In the genomic region with DNA sequence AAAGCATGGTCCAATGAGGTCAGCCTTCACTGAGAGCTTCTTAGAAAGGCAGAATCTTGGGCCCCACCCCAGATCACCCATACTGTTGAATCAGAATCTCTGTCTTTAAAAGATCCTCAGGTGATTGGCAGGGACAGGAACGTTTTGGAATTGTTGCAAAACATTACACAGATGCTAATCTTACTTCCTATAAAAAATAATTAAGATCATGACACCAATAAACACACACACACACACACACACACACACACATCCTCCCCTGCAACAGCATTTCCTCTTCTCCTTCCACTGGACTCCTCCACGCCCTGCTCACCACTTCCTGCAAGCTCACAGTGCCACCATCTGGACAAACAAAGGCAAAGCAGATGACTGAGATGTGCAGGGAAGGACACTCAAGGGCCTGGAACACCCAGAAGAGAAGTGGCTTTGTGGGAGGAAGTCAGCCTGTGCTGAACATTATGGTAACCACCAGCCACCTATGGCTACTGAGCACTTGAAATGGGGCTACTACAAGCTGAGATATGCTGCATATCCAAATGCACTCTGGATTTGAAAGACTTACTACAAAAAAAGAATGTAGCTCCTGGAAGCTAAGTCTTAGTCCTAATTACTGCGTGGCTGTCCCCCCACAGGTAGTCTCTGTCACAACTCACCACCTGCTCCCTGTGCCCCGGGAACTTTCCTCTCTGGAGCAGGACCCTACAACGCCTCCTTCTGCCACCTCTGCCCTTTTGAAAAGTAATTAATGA, we compare ENCODE assay signal across 8 cellular contexts.
DNase-seq lines count a peak whose midpoint lies in the region; ATAC-seq and TF ChIP-seq lines count a peak whose summit lies in the region.

No MANE protein-coding gene starts in this region.

- no TSS peak for BruUV-seq in HCT116 (replicated peaks; lab: Mats Ljungman, UMichigan)

- 33 to 42% (median 34%) methylated on average over 5 of the region's 5 CpGs for WGBS in ovary, 3 donors
- 38 to 39% methylated on average over 5 of the region's 5 CpGs for WGBS in upper lobe of left lung, 2 donors

- peak; percentile 90 to 92 (median 91) for TF ChIP-seq CTCF in HCT116 (IDR thresholded peaks at IDR 0.05 in 2 of 3, conservative IDR thresholded peaks at IDR 0.05 in 1 of 3; ENCODE audit: borderline replicate concordance in 1 of 3, insufficient read depth in 1 of 3, low read depth in 2 of 3, low read length in 2 of 3)
- peak; percentile 97 for TF ChIP-seq CTCF in foreskin keratinocyte (conservative IDR thresholded peaks at IDR 0.05)
- TF ChIP-seq CTCF in ovary (IDR thresholded peaks at IDR 0.05) = peak; percentile 42 to 78 (median 73)
- TF ChIP-seq CTCF in upper lobe of left lung (IDR thresholded peaks at IDR 0.05) = peak; percentile 77 to 89 (median 82)

- no peaks in the 10 kb centered on the region for H3K79me2 ChIP-seq in HCT116 (ENCODE audit: insufficient read depth, low read length)

- H3K27ac ChIP-seq in HCT116 (ENCODE audit: low read depth, low read length) (no peak overlapping the region), foreskin keratinocyte (no peak overlapping the region), ovary (no peak overlapping the region), upper lobe of left lung (peak overlapping the region in 1 of 4 donors; percentile 32)

- H3K9me3 ChIP-seq in HCT116 (ENCODE audit: control insufficient read depth in 1 of 2, insufficient read depth in 1 of 2, low read depth in 1 of 2, low read length in 2 of 2) = no peaks in the 10 kb centered on the region
- H3K9me3 ChIP-seq in MG63 = no peaks in the 10 kb centered on the region
- H3K9me3 ChIP-seq in ovary = no peaks in the 10 kb centered on the region
- H3K9me3 ChIP-seq in upper lobe of left lung = no peaks in the 10 kb centered on the region

- no peaks in the 10 kb centered on the region for H3K27me3 ChIP-seq in HCT116 (ENCODE audit: insufficient read depth, low read length)
- no peaks in the 10 kb centered on the region for H3K27me3 ChIP-seq in MG63
- H3K27me3 ChIP-seq in foreskin keratinocyte = no peaks in the 10 kb centered on the region
- no peaks in the 10 kb centered on the region for H3K27me3 ChIP-seq in ovary
- H3K27me3 ChIP-seq in upper lobe of left lung = no peaks in the 10 kb centered on the region

- DNase-seq in GM03348 (ENCODE audit: low spot score) (peak; percentile 94), HCT116 (ENCODE audit: low read depth, low spot score) (peak; percentile 85), MG63 (peak; percentile 74), SHP77 (lab: John Stamatoyannopoulos, UW) (peak; percentile 76 to 87), foreskin keratinocyte (peak; percentile 58 to 77), ovary (peak; percentile 68 to 77 (median 74)), upper lobe of left lung (peak; percentile 29 to 90)
- peak; percentile 42 for DNase-seq in activated T-helper 9 cell treated with anti-CD3 and anti-CD28 coated beads, Interleukin-2, amount 50 U/mL, for 16 hours (ENCODE audit: low read depth)

- H3K4me2 ChIP-seq in HCT116 (ENCODE audit: low read length) = peak overlapping the region; percentile 11; the same call in 1 of the 2 replicates

- RAD21 ChIA-PET in HCT116 (lab: Charles Lee; ENCODE audit: low non-redundant PET in 1 of 2, low total read pairs in 2 of 2, uncharacterized antibody in 2 of 2, unreplicated experiment in 2 of 2) = interaction anchor here in 1 of 2 experiments (0.6 kb wide), 2 partner anchors 163 to 164 kb away, joined by 3 read pairs; no protein-coding TSS in a partner anchor

- no peak overlapping the region for H3K9ac ChIP-seq in HCT116 (ENCODE audit: low read length)

- no peaks in the 10 kb centered on the region for H3K36me3 ChIP-seq in HCT116 (ENCODE audit: control insufficient read depth in 1 of 2, insufficient read depth in 2 of 2, low read length in 2 of 2)
- no peaks in the 10 kb centered on the region for H3K36me3 ChIP-seq in MG63
- no peaks in the 10 kb centered on the region for H3K36me3 ChIP-seq in ovary
- H3K36me3 ChIP-seq in upper lobe of left lung = no peaks in the 10 kb centered on the region

- TF ChIP-seq EP300 in ovary (IDR thresholded peaks at IDR 0.05) = no peak
- no peak for TF ChIP-seq EP300 in upper lobe of left lung (IDR thresholded peaks at IDR 0.05)

- H3K4me1 ChIP-seq in HCT116 (ENCODE audit: control insufficient read depth in 1 of 2, insufficient read depth in 2 of 2, low read length in 2 of 2) = peaks cover 0 to 7% of the 10 kb centered on the region in 2 experiments; a peak in 2 of 4 replicates
- H3K4me1 ChIP-seq in foreskin keratinocyte = no peaks in the 10 kb centered on the region
- H3K4me1 ChIP-seq in ovary (ENCODE audit: insufficient read depth) = no peaks in the 10 kb centered on the region
- H3K4me1 ChIP-seq in upper lobe of left lung = peaks cover 0 to 12% (median 6%) of the 10 kb centered on the region in 4 donors

- peak; percentile 97 for TF ChIP-seq RAD21 in HCT116 (IDR thresholded peaks at IDR 0.05; ENCODE audit: low read depth)

- H3K9me2 ChIP-seq in HCT116 (ENCODE audit: insufficient read depth) = no peaks in the 10 kb centered on the region

- no peak overlapping the region for H3K4me3 ChIP-seq in HCT116 (replicated peaks in 1 of 2; ENCODE audit: low read depth in 1 of 2, low read length in 2 of 2)
- no peak overlapping the region for H3K4me3 ChIP-seq in MG63
- no peak overlapping the region for H3K4me3 ChIP-seq in ovary
- no peak overlapping the region for H3K4me3 ChIP-seq in upper lobe of left lung

- ATAC-seq in HCT116 (peak; percentile 99), foreskin keratinocyte (peak; percentile 92), upper lobe of left lung (ENCODE audit: low FRiP score in 2 of 2) (peak; percentile 94 to 96)

- H2AFZ ChIP-seq in HCT116 (ENCODE audit: low read depth, low read length, poor library complexity, severe bottlenecking) = peak overlapping the region; percentile 26

- POLR2A ChIA-PET in HCT116 (lab: Charles Lee) = interaction anchor here (0.6 kb wide), 1 partner anchor 20 kb away, joined by 3 read pairs; no protein-coding TSS in a partner anchor

- H4K20me1 ChIP-seq in HCT116 (ENCODE audit: insufficient read depth) = no peaks in the 10 kb centered on the region

- intact Hi-C loops in HCT116 (cut with micrococcal nuclease) = loop anchor here (1.0 kb wide), 2 partner anchors 163 to 983 kb away; no protein-coding TSS in a partner anchor
- intact Hi-C loops in ovary (cut with DNase I) = loop anchor here (5.0 kb wide), 1 partner anchor 164 kb away; no protein-coding TSS in a partner anchor

- TF ChIP-seq POLR2A in HCT116 (IDR thresholded peaks at IDR 0.05; ENCODE audit: borderline replicate concordance, extremely low read depth, insufficient read depth, insufficient read length) = no peak
- TF ChIP-seq POLR2A in ovary (IDR thresholded peaks at IDR 0.05) = no peak
- TF ChIP-seq POLR2A in upper lobe of left lung (IDR thresholded peaks at IDR 0.05) = no peak

- CTCF ChIA-PET in HCT116 (lab: Charles Lee) = interaction anchor here (0.7 to 1.9 kb wide), 9 partner anchors 9 to 1245 kb away, joined by 3 to 11 read pairs (median 4); no protein-coding TSS in a partner anchor

TF ChIP-seq in HCT116, 20 proteins besides CTCF, POLR2A, EP300 and RAD21:
- TF ChIP-seq YY1 (IDR thresholded peaks at IDR 0.05; ENCODE audit: extremely low read depth, insufficient replicate concordance, low read depth, low read length) (peak; percentile 53), JUND (IDR thresholded peaks at IDR 0.05) (no peak), CBX3 (IDR thresholded peaks at IDR 0.05; ENCODE audit: low read depth) (peak; percentile 79; the same call in 1 of the 2 replicates)

Comparison
In these comparisons a context has a peak if more than half of its experiments do, and no peak if none do; other contexts are left out.
1. DNase-seq: peak in every context shown above with its lines; median percentile 94 in GM03348; 85 in HCT116; 82 in SHP77; 74 in MG63; 74 in ovary; 68 in foreskin keratinocyte; 60 in upper lobe of left lung; 42 in activated T-helper 9 cell treated with anti-CD3 and anti-CD28 coated beads, Interleukin-2, amount 50 U/mL, for 16 hours.